Comparison of ENCODE assay signal across 10 cellular contexts in the genomic region with DNA sequence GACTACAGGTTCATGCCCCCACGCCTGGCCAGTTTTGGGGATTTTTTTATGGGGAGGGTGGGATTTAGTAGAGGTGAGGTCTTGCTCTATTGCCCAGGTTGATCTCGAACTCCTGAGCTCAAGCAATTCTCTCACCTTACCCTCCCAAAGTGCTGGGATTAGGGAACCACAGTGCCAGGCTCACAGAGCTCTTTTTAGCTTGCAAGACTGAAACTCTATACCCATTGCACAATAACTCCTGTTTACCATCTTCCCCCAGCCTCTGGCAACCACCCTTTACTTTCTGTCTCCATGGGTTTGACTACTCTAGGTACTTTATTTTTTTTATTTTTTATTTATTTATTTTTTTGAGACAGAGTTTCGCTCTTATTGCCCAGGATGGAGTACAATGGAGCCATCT. TPM values are rescaled to one million over a fixed set of nuclear protein-coding genes. Genes with fewer than 3 reads are reported as not detected.
DNase-seq lines count a peak whose midpoint lies in the region; ATAC-seq, FAIRE-seq and TF ChIP-seq lines count a peak whose summit lies in the region.
"Had no signal": no experiment of that assay in that cellular context is flagged by ENCODE, and none has a peak within 500 bp of the region (broad histone marks: within the 10 kb centered on the region; RNA-seq: fewer than 3 reads in every experiment).

No MANE protein-coding gene starts in this region.

- no peak for ATAC-seq in activated CD8-positive, alpha-beta T cell treated with anti-CD3 and anti-CD28 coated beads, Interleukin-2, amount 10 ng/mL, durations not matched to agents 7 days and 5 days
- no peak for ATAC-seq in GM19351 (IDR thresholded peaks at IDR 0.05; ENCODE audit: unreplicated experiment)
- no peak for ATAC-seq in HG02798 (IDR thresholded peaks at IDR 0.05; ENCODE audit: poor library complexity, unreplicated experiment)

- H3K36me3 Mint-ChIP-seq in activated CD8-positive, alpha-beta T cell treated with anti-CD3 and anti-CD28 coated beads, Interleukin-2, amount 10 ng/mL, durations not matched to agents 7 days and 5 days (ENCODE audit: low read depth), result peaks cover 3% of the 10 kb centered on the region

- CTCF ChIA-PET in activated CD8-positive, alpha-beta T cell treated with anti-CD3 and anti-CD28 coated beads, Interleukin-2, amount 10 ng/mL, durations not matched to agents 7 days and 5 days (lab: Charles Lee), result interaction anchor here (0.7 to 2.9 kb wide), 3 partner anchors 14 to 90 kb away, joined by 3 to 18 read pairs (median 3); a partner anchor contains a TSS

- no peak for TF ChIP-seq EP300 in Ishikawa (IDR thresholded peaks at IDR 0.05; ENCODE audit: borderline replicate concordance)

- FAIRE-seq in urothelium cell line (lab: Jason Lieb, UNC), result no peak

- no peak for TF ChIP-seq RAD21 in Ishikawa (IDR thresholded peaks at IDR 0.05; ENCODE audit: low read depth)

- H3K27ac Mint-ChIP-seq in activated CD8-positive, alpha-beta T cell treated with anti-CD3 and anti-CD28 coated beads, Interleukin-2, amount 10 ng/mL, durations not matched to agents 7 days and 5 days, result peak overlapping the region; percentile 46
- H3K27ac Mint-ChIP-seq: endodermal cell had no signal

- POLR2A ChIA-PET in activated CD8-positive, alpha-beta T cell treated with anti-CD3 and anti-CD28 coated beads, Interleukin-2, amount 10 ng/mL, durations not matched to agents 7 days and 5 days (lab: Charles Lee), result interaction anchor here (1.2 to 1.3 kb wide), 2 partner anchors 8 to 25 kb away, joined by 3 to 7 read pairs; a partner anchor contains a TSS

- no peak overlapping the region for H3K4me3 Mint-ChIP-seq in activated CD8-positive, alpha-beta T cell treated with anti-CD3 and anti-CD28 coated beads, Interleukin-2, amount 10 ng/mL, durations not matched to agents 7 days and 5 days
- H3K4me3 Mint-ChIP-seq: endodermal cell had no signal

- peaks cover 53% of the 10 kb centered on the region for H3K4me1 Mint-ChIP-seq in activated CD8-positive, alpha-beta T cell treated with anti-CD3 and anti-CD28 coated beads, Interleukin-2, amount 10 ng/mL, durations not matched to agents 7 days and 5 days (ENCODE audit: low read depth)

- H3K4me3 ChIP-seq in AG10803 (ENCODE audit: low read length), result peak overlapping the region; percentile 18; the same call in 1 of the 2 replicates

- no peaks in the 10 kb centered on the region for H3K9me3 Mint-ChIP-seq in activated CD8-positive, alpha-beta T cell treated with anti-CD3 and anti-CD28 coated beads, Interleukin-2, amount 10 ng/mL, durations not matched to agents 7 days and 5 days (ENCODE audit: insufficient read depth)
- H3K9me3 Mint-ChIP-seq: endodermal cell had no signal

- H3K27me3 Mint-ChIP-seq in activated CD8-positive, alpha-beta T cell treated with anti-CD3 and anti-CD28 coated beads, Interleukin-2, amount 10 ng/mL, durations not matched to agents 7 days and 5 days (ENCODE audit: low read depth), result no peaks in the 10 kb centered on the region

- no peak for TF ChIP-seq CTCF in AG10803 (conservative IDR thresholded peaks at IDR 0.05; ENCODE audit: low read length)

- DNase-seq in AG10803 (ENCODE audit: low read depth), result peak; percentile 81
- DNase-seq in activated CD8-positive, alpha-beta T cell treated with anti-CD3 and anti-CD28 coated beads, Interleukin-2, amount 10 ng/mL, durations not matched to agents 7 days and 5 days, result no peak
- DNase-seq in iris pigment epithelial cell (ENCODE audit: low read depth), result peak; percentile 87
- DNase-seq in urothelium cell line (ENCODE audit: low spot score), result no peak
- no peak for DNase-seq in T-helper 9 cell
- DNase-seq: endodermal cell, NCI-H1417 treated with DMSO at 0.1 percent for 48 hours had no signal

TF ChIP-seq in Ishikawa, 13 proteins besides CTCF, POLR2A, EP300 and RAD21:
- TF ChIP-seq CEBPB (IDR thresholded peaks at IDR 0.05), result peak; percentile 63
- TF ChIP-seq TEAD4 (IDR thresholded peaks at IDR 0.05), result no peak
- TF ChIP-seq, protein P1, sequence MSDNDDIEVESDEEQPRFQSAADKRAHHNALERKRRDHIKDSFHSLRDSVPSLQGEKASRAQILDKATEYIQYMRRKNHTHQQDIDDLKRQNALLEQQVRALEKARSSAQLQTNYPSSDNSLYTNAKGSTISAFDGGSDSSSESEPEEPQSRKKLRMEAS (IDR thresholded peaks at IDR 0.05), result no peak

RNA-seq across cellular contexts. Expression of a gene that starts 25.7 kb away (rescaled TPM):
- 10 to 100 TPM; 38.2 to 39.5 TPM for total RNA-seq in activated CD8-positive, alpha-beta T cell treated with anti-CD3 and anti-CD28 coated beads, Interleukin-2, amount 10 ng/mL, durations not matched to agents 7 days and 5 days

Comparison
In these comparisons a context has a peak if more than half of its experiments do, and no peak if none do; other contexts are left out.
1. DNase-seq: peak in AG10803 (single experiment) and iris pigment epithelial cell (single experiment); none in activated CD8-positive, alpha-beta T cell treated with anti-CD3 and anti-CD28 coated beads, Interleukin-2, amount 10 ng/mL, durations not matched to agents 7 days and 5 days (single experiment), urothelium cell line (single experiment) and T-helper 9 cell (single experiment).